ENCODE assay signal across 14 cellular contexts in genomic region chr7:1055491-1056005, GRCh38. TPM values are rescaled to one million over a fixed set of nuclear protein-coding genes. Genes with fewer than 3 reads are reported as not detected.
DNase-seq lines count a peak whose midpoint lies in the region; FAIRE-seq and TF ChIP-seq lines count a peak whose summit lies in the region.
"Had no signal": no experiment of that assay in that cellular context is flagged by ENCODE, and none has a peak within 500 bp of the region (broad histone marks: within the 10 kb centered on the region; RNA-seq: fewer than 3 reads in every experiment).

No MANE protein-coding gene starts in this region.

- H3K9me3 ChIP-seq in kidney (ENCODE audit: control insufficient read depth in 1 of 2, low read length in 2 of 2): no peaks in the 10 kb centered on the region
- H3K9me3 ChIP-seq in thyroid gland: no peaks in the 10 kb centered on the region

- no peaks in the 10 kb centered on the region for H3K36me3 ChIP-seq in kidney (ENCODE audit: control insufficient read depth in 1 of 2, insufficient read depth in 2 of 2, low read length in 2 of 2)
- H3K36me3 ChIP-seq in thyroid gland: no peaks in the 10 kb centered on the region

- H3K27ac Mint-ChIP-seq in activated CD4-positive, alpha-beta T cell treated with anti-CD3 and anti-CD28 coated beads, Interleukin-2, amount 10 ng/mL, durations not matched to agents 7 days and 5 days: peak overlapping the region; percentile 91
- H3K27ac Mint-ChIP-seq in activated T-helper 2 cell treated with anti-CD3 and anti-CD28 coated beads, Interferon-gamma antibody, Interleukin-2, Interleukin-4, amounts not matched to agents 10 μg/mL and 5 μg/mL and 100 μg/mL, durations not matched to agents 14 hours and 24 hours and 36 hours: peak overlapping the region; percentile 49

- H3K27ac ChIP-seq in kidney (ENCODE audit: low read depth in 2 of 2, low read length in 2 of 2): peak overlapping the region; percentile 43 to 76
- H3K27ac ChIP-seq in thyroid gland: peak overlapping the region; percentile 61 to 81 (median 66)
- H3K27ac ChIP-seq: VCaP had no signal

- H3K4me1 ChIP-seq in kidney (ENCODE audit: control insufficient read depth in 1 of 2, insufficient read depth in 1 of 2, low read depth in 1 of 2, low read length in 2 of 2) (peaks cover 10 to 31% of the 10 kb centered on the region in 2 donors), thyroid gland (peaks cover 48 to 58% of the 10 kb centered on the region in 2 donors)

- intact Hi-C loops in activated T-helper 2 cell treated with anti-CD3 and anti-CD28 coated beads, Interferon-gamma antibody, Interleukin-2, Interleukin-4, amounts not matched to agents 10 μg/mL and 5 μg/mL and 100 μg/mL, durations not matched to agents 14 hours and 24 hours and 36 hours (cut with micrococcal nuclease): no loop called here
- intact Hi-C loops in kidney (cut with DNase I): no loop called here
- intact Hi-C loops in thyroid gland (cut with DNase I): no loop called here

- no peak for TF ChIP-seq POLR2A in thyroid gland (IDR thresholded peaks at IDR 0.05)

- WGBS in thyroid gland, 2 donors: 71 to 75% methylated on average over 5 to 7 of the region's 18 CpGs

- no peaks in the 10 kb centered on the region for H3K27me3 Mint-ChIP-seq in activated CD4-positive, alpha-beta T cell treated with anti-CD3 and anti-CD28 coated beads, Interleukin-2, amount 10 ng/mL, durations not matched to agents 7 days and 5 days
- H3K27me3 Mint-ChIP-seq in activated T-helper 2 cell treated with anti-CD3 and anti-CD28 coated beads, Interferon-gamma antibody, Interleukin-2, Interleukin-4, amounts not matched to agents 10 μg/mL and 5 μg/mL and 100 μg/mL, durations not matched to agents 14 hours and 24 hours and 36 hours (ENCODE audit: low read depth): no peaks in the 10 kb centered on the region

- H3K27me3 ChIP-seq in thyroid gland: no peaks in the 10 kb centered on the region

- no peak for FAIRE-seq in kidney (lab: Jason Lieb, UNC)
- FAIRE-seq: endometrium had no signal

- TF ChIP-seq CTCF in kidney (IDR thresholded peaks at IDR 0.05; ENCODE audit: borderline replicate concordance, extremely low read depth, insufficient read depth) (no peak), thyroid gland (IDR thresholded peaks at IDR 0.05) (no peak)

- H3K4me3 ChIP-seq in kidney (ENCODE audit: low read length in 2 of 2) (no peak overlapping the region), thyroid gland (replicated peaks in 1 of 3) (peak overlapping the region in 1 of 3 donors; percentile 19)

- H3K4me3 Mint-ChIP-seq in activated CD4-positive, alpha-beta T cell treated with anti-CD3 and anti-CD28 coated beads, Interleukin-2, amount 10 ng/mL, durations not matched to agents 7 days and 5 days: peak overlapping the region; percentile 82
- peak overlapping the region; percentile 77 for H3K4me3 Mint-ChIP-seq in activated T-helper 2 cell treated with anti-CD3 and anti-CD28 coated beads, Interferon-gamma antibody, Interleukin-2, Interleukin-4, amounts not matched to agents 10 μg/mL and 5 μg/mL and 100 μg/mL, durations not matched to agents 14 hours and 24 hours and 36 hours (ENCODE audit: low read depth)
- H3K4me3 Mint-ChIP-seq: neural crest cell had no signal

- no peak for DNase-seq in activated CD4-positive, alpha-beta T cell treated with anti-CD3 and anti-CD28 coated beads, Interleukin-2, amount 10 ng/mL, durations not matched to agents 7 days and 5 days
- DNase-seq in activated CD4-positive, alpha-beta T cell treated with anti-CD3 and anti-CD28 coated beads, Interleukin-2, amount 50 U/mL, for 48 hours: no peak
- DNase-seq in activated T-helper 2 cell treated with anti-CD3 and anti-CD28 coated beads, Interferon-gamma antibody, Interleukin-2, Interleukin-4, amounts not matched to agents 10 μg/mL and 5 μg/mL and 100 μg/mL, durations not matched to agents 14 hours and 24 hours and 36 hours (ENCODE audit: low spot score): no peak
- no peak for DNase-seq in kidney
- no peak for DNase-seq in thyroid gland
- DNase-seq in stimulated activated CD4-positive, alpha-beta T cell treated with anti-CD3 and anti-CD28 coated beads, Interleukin-4, amount 100 ng/mL, for 24 hours: no peak
- no peak for DNase-seq in T-helper 9 cell
- DNase-seq in NCI-H2029 treated with DMSO at 0.1 percent for 48 hours (lab: John Stamatoyannopoulos, UW): no peak
- DNase-seq: GDM1, GOT3, NCI-H2171 treated with DMSO at 0.1 percent for 48 hours had no signal

- H3K9me3 Mint-ChIP-seq in activated CD4-positive, alpha-beta T cell treated with anti-CD3 and anti-CD28 coated beads, Interleukin-2, amount 10 ng/mL, durations not matched to agents 7 days and 5 days: no peaks in the 10 kb centered on the region
- no peaks in the 10 kb centered on the region for H3K9me3 Mint-ChIP-seq in activated T-helper 2 cell treated with anti-CD3 and anti-CD28 coated beads, Interferon-gamma antibody, Interleukin-2, Interleukin-4, amounts not matched to agents 10 μg/mL and 5 μg/mL and 100 μg/mL, durations not matched to agents 14 hours and 24 hours and 36 hours
- H3K9me3 Mint-ChIP-seq: neural crest cell had no signal

- H3K4me1 Mint-ChIP-seq in activated CD4-positive, alpha-beta T cell treated with anti-CD3 and anti-CD28 coated beads, Interleukin-2, amount 10 ng/mL, durations not matched to agents 7 days and 5 days: peaks cover 43% of the 10 kb centered on the region
- H3K4me1 Mint-ChIP-seq in activated T-helper 2 cell treated with anti-CD3 and anti-CD28 coated beads, Interferon-gamma antibody, Interleukin-2, Interleukin-4, amounts not matched to agents 10 μg/mL and 5 μg/mL and 100 μg/mL, durations not matched to agents 14 hours and 24 hours and 36 hours (ENCODE audit: low read depth): peaks cover 21% of the 10 kb centered on the region

- CTCF ChIA-PET in activated CD4-positive, alpha-beta T cell treated with anti-CD3 and anti-CD28 coated beads, Interleukin-2, amount 10 ng/mL, durations not matched to agents 7 days and 5 days (lab: Charles Lee): interaction anchor here (0.6 to 6.6 kb wide), 4 partner anchors 11 to 63 kb away, joined by 3 to 48 read pairs (median 6); no protein-coding TSS in a partner anchor

- POLR2A ChIA-PET in activated CD4-positive, alpha-beta T cell treated with anti-CD3 and anti-CD28 coated beads, Interleukin-2, amount 10 ng/mL, durations not matched to agents 7 days and 5 days (lab: Charles Lee): no interaction called here

- H3K36me3 Mint-ChIP-seq in activated CD4-positive, alpha-beta T cell treated with anti-CD3 and anti-CD28 coated beads, Interleukin-2, amount 10 ng/mL, durations not matched to agents 7 days and 5 days (ENCODE audit: low read depth): peaks cover 8% of the 10 kb centered on the region
- H3K36me3 Mint-ChIP-seq in activated T-helper 2 cell treated with anti-CD3 and anti-CD28 coated beads, Interferon-gamma antibody, Interleukin-2, Interleukin-4, amounts not matched to agents 10 μg/mL and 5 μg/mL and 100 μg/mL, durations not matched to agents 14 hours and 24 hours and 36 hours (ENCODE audit: low read depth): peaks cover 3% of the 10 kb centered on the region

- H3K9ac ChIP-seq in kidney (ENCODE audit: low read length in 2 of 2): no peak overlapping the region

RNA-seq across cellular contexts. Expression of gene GPR146, which starts 11.2 kb away (rescaled TPM):
- 10 to 100 TPM; 13.3 to 13.8 TPM for total RNA-seq in activated CD4-positive, alpha-beta T cell treated with anti-CD3 and anti-CD28 coated beads, Interleukin-2, amount 10 ng/mL, durations not matched to agents 7 days and 5 days
- total RNA-seq in activated T-helper 2 cell treated with anti-CD3 and anti-CD28 coated beads, Interferon-gamma antibody, Interleukin-2, Interleukin-4, amounts not matched to agents 10 μg/mL and 5 μg/mL and 100 μg/mL, durations not matched to agents 14 hours and 24 hours and 36 hours: 5.6 and 6.7 TPM in 2 replicates
- 10.3 TPM for total RNA-seq in kidney
- polyA plus RNA-seq in kidney (ENCODE audit: insufficient read depth, low read depth, low replicate concordance): 7.6 TPM
- 10 to 100 TPM in 3 of 4 donors, 1 to 10 TPM in 1; 8.7 to 49.4 (median 32.7) TPM for total RNA-seq in thyroid gland
- total RNA-seq: neural crest cell had no signal

RNA-seq across cellular contexts. Expression of gene GPER1, which starts 32.4 kb away (rescaled TPM):
- under 1 TPM in 1 of 2 experiments, not detected in 1; 0.08 TPM for total RNA-seq in activated CD4-positive, alpha-beta T cell treated with anti-CD3 and anti-CD28 coated beads, Interleukin-2, amount 10 ng/mL, durations not matched to agents 7 days and 5 days
- total RNA-seq in activated T-helper 2 cell treated with anti-CD3 and anti-CD28 coated beads, Interferon-gamma antibody, Interleukin-2, Interleukin-4, amounts not matched to agents 10 μg/mL and 5 μg/mL and 100 μg/mL, durations not matched to agents 14 hours and 24 hours and 36 hours: 0.37 and 0.46 TPM in 2 replicates
- total RNA-seq in kidney (5.2 TPM), thyroid gland (10 to 100 TPM; 12.5 to 29.2 (median 21.2) TPM)
- 4.8 TPM for polyA plus RNA-seq in kidney (ENCODE audit: insufficient read depth, low read depth, low replicate concordance)
